ENCODE assay signal across 8 cellular contexts in the genomic region with DNA sequence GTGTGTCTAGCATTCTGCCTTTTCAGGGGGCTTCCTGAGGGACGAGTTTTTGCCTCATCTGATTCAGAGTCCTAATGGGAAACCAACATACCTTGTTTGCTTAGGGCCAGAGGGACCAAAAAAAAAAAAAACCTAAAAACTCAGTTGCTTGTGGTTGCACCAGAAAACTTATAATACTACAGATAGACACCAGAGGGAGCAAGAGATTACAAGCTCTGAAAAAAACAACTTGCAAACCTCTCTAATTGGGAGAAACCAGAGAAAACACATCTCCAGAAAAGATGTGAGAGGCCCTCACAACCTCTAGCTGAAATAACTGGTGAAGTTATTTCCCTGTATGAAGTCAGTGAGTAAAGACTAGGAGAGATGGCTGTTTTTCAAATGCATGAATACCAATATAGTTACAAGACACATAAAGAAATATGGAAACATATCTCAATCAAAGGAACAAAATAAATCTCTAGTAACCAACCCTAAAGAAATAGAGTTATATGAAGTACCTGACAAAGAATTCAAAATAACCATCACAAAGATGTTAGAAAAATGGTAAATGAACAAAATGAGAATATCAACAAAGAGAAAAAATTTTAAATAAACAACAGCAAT.
DNase-seq lines count a peak whose midpoint lies in the region; ATAC-seq and TF ChIP-seq lines count a peak whose summit lies in the region.

No MANE protein-coding gene starts in this region.

- no peaks in the 10 kb centered on the region for H3K27me3 Mint-ChIP-seq in Calu3 (ENCODE audit: unreplicated experiment)

- TF ChIP-seq CTCF in Calu3 (IDR thresholded peaks at IDR 0.05; ENCODE audit: unreplicated experiment) (peak; percentile 60), IMR-90 (conservative IDR thresholded peaks at IDR 0.05; ENCODE audit: low read depth, low read length) (peak; percentile 58), SK-N-SH (IDR thresholded peaks at IDR 0.05) (peak; percentile 71)

- H3K36me3 ChIP-seq in IMR-90 (ENCODE audit: control insufficient read depth, insufficient read depth, low read length), result no peaks in the 10 kb centered on the region
- H3K36me3 ChIP-seq in SK-N-SH (replicated peaks in 1 of 2; ENCODE audit: control insufficient read depth in 1 of 2, insufficient read depth in 2 of 2, low read length in 1 of 2), result no peaks in the 10 kb centered on the region

- H3K79me2 ChIP-seq in SK-N-SH (ENCODE audit: insufficient read depth), result no peaks in the 10 kb centered on the region

- no peak overlapping the region for H3K4me2 ChIP-seq in IMR-90 (ENCODE audit: low read depth, low read length)
- H3K4me2 ChIP-seq in SK-N-SH, result no peak overlapping the region

- DNase-seq in Calu3, result no peak
- peak; percentile 38 for DNase-seq in IMR-90
- no peak for DNase-seq in SK-N-SH
- peak; percentile 2 for DNase-seq in hepatic stellate cell (ENCODE audit: low spot score)
- DNase-seq in Ammon's horn (ENCODE audit: low spot score), result no peak

- H3K18ac ChIP-seq in IMR-90 (ENCODE audit: low read depth, low read length), result no peak overlapping the region

- H3K4me3 Mint-ChIP-seq in Calu3 (ENCODE audit: low read depth, unreplicated experiment), result no peak overlapping the region

- intact Hi-C loops in Calu3 (cut with micrococcal nuclease; ENCODE audit: unreplicated experiment) (loop anchor here (2.0 to 5.0 kb wide), 4 partner anchors 194 to 739 kb away; no protein-coding TSS in a partner anchor), IMR-90 (cut with micrococcal nuclease) (loop anchor here (1.0 to 10.0 kb wide), 5 partner anchors 194 to 1005 kb away; no protein-coding TSS in a partner anchor)

- H2AFZ ChIP-seq in IMR-90 (replicated peaks; ENCODE audit: low read length, poor library complexity) (no peak overlapping the region), SK-N-SH (ENCODE audit: low read depth) (no peak overlapping the region)

- H3K23ac ChIP-seq in IMR-90 (ENCODE audit: low read depth, low read length), result no peak overlapping the region

- no peak overlapping the region for H2BK5ac ChIP-seq in IMR-90 (ENCODE audit: low read depth, low read length, poor library complexity, severe bottlenecking)

- H4K8ac ChIP-seq in IMR-90 (ENCODE audit: low read depth in 2 of 2, low read length in 2 of 2), result no peak overlapping the region

- no peaks in the 10 kb centered on the region for H3F3A ChIP-seq in SK-N-SH (replicated peaks; ENCODE audit: insufficient read depth)

- BruUV-seq in Calu3 (replicated peaks; lab: Mats Ljungman, UMichigan) (no TSS peak), IMR-90 (replicated peaks; lab: Mats Ljungman, UMichigan) (no TSS peak)

- POLR2A ChIA-PET in IMR-90 (lab: Charles Lee; ENCODE audit: unreplicated experiment), result no interaction called here
- POLR2A ChIA-PET in SK-N-SH (lab: Yijun Ruan, JAX), result interaction anchor here (1.2 kb wide), 1 partner anchor 202 kb away, joined by 3 read pairs; no protein-coding TSS in a partner anchor

- H3K9me3 ChIP-seq in IMR-90 (ENCODE audit: control insufficient read depth, insufficient read depth, low read length) (no peaks in the 10 kb centered on the region), SK-N-SH (0 out of 2 replicates have a peak, but pooled peaks cover 4% of the 10 kb centered on the region)

- no peak for ATAC-seq in IMR-90 (ENCODE audit: low read depth)
- ATAC-seq in HG02938 (IDR thresholded peaks at IDR 0.05; ENCODE audit: unreplicated experiment), result no peak
- ATAC-seq in HG02571 (IDR thresholded peaks at IDR 0.05; ENCODE audit: unreplicated experiment), result no peak
- no peak for ATAC-seq in HG03095 (IDR thresholded peaks at IDR 0.05; ENCODE audit: unreplicated experiment)

- no CpG with 5 or more reads among the region's 1 CpG for WGBS in IMR-90 (ENCODE audit: extremely low coverage in 2 of 2, insufficient read length in 1 of 2), 2 experiments
- 0% methylated on average over 1 of the region's 1 CpG for WGBS in SK-N-SH (ENCODE audit: low lambda C conversion rate)

- no peak for TF ChIP-seq EP300 in SK-N-SH (IDR thresholded peaks at IDR 0.05; ENCODE audit: borderline replicate concordance in 1 of 2, low read depth in 1 of 2, low read length in 1 of 2)

- H2AK5ac ChIP-seq in IMR-90 (ENCODE audit: low read depth, low read length), result no peak overlapping the region

- H3K4me1 ChIP-seq in IMR-90 (ENCODE audit: control insufficient read depth, insufficient read depth, low read length) (no peaks in the 10 kb centered on the region), SK-N-SH (ENCODE audit: control insufficient read depth in 1 of 2, insufficient read depth in 2 of 2, low read depth in 1 of 2, low read length in 1 of 2) (peaks cover 0 to 4% of the 10 kb centered on the region in 2 experiments; a peak in 2 of 4 replicates)

- no peaks in the 10 kb centered on the region for H4K20me1 ChIP-seq in IMR-90 (ENCODE audit: insufficient read depth, low read length)
- no peaks in the 10 kb centered on the region for H4K20me1 ChIP-seq in SK-N-SH (ENCODE audit: insufficient read depth)

- H3K27me3 ChIP-seq in IMR-90 (ENCODE audit: control insufficient read depth, insufficient read depth, low read length), result no peaks in the 10 kb centered on the region
- H3K27me3 ChIP-seq in SK-N-SH (ENCODE audit: insufficient read depth), result no peaks in the 10 kb centered on the region

- H3K36me3 Mint-ChIP-seq in Calu3 (ENCODE audit: insufficient read depth, unreplicated experiment), result no peaks in the 10 kb centered on the region

- no peak overlapping the region for H2BK20ac ChIP-seq in IMR-90 (ENCODE audit: low read depth, low read length)

- peak; percentile 50 for TF ChIP-seq RAD21 in IMR-90 (IDR thresholded peaks at IDR 0.05; ENCODE audit: low read length)
- peak; percentile 68 for TF ChIP-seq RAD21 in SK-N-SH (IDR thresholded peaks at IDR 0.05; ENCODE audit: low read length)

- no peak for TF ChIP-seq POLR2A in IMR-90 (IDR thresholded peaks at IDR 0.05; ENCODE audit: low read depth, low read length)

- H3K27ac Mint-ChIP-seq in Calu3 (ENCODE audit: unreplicated experiment), result peak overlapping the region; percentile 49

- H3K4me1 Mint-ChIP-seq in Calu3 (ENCODE audit: low read depth, unreplicated experiment), result peaks cover 20% of the 10 kb centered on the region

- no peak overlapping the region for H3K4ac ChIP-seq in IMR-90 (ENCODE audit: low read depth, low read length)

- H2AK9ac ChIP-seq in IMR-90 (replicated peaks; ENCODE audit: low read depth, low read length, poor library complexity), result no peak overlapping the region

- peaks cover 3% of the 10 kb centered on the region for H3K9me3 Mint-ChIP-seq in Calu3 (ENCODE audit: low read depth, unreplicated experiment)

- no peak overlapping the region for H3K56ac ChIP-seq in IMR-90 (ENCODE audit: extremely low read depth, insufficient read depth, low read length)

- H3K79me1 ChIP-seq in IMR-90 (ENCODE audit: low read depth in 1 of 2, low read length in 2 of 2), result no peaks in the 10 kb centered on the region

- H4K91ac ChIP-seq in IMR-90 (ENCODE audit: insufficient read depth, low read depth, low read length), result no peak overlapping the region

- H4K5ac ChIP-seq in IMR-90 (ENCODE audit: low read depth, low read length), result no peak overlapping the region

- H3K27ac ChIP-seq in IMR-90 (ENCODE audit: insufficient read depth, low read length) (no peak overlapping the region), SK-N-SH (ENCODE audit: low read depth in 2 of 2, low read length in 1 of 2) (peak overlapping the region in 1 of 2 experiments; percentile 34; a peak in 1 of 4 replicates)

- no peaks in the 10 kb centered on the region for H3K9me2 ChIP-seq in SK-N-SH

- H3K9me1 ChIP-seq in IMR-90 (ENCODE audit: insufficient read depth, low read length), result no peaks in the 10 kb centered on the region

- CTCF ChIA-PET in Calu3 (lab: Charles Lee), result interaction anchor here (0.6 to 1.7 kb wide), 14 partner anchors 11 to 1003 kb away, joined by 3 to 6 read pairs (median 4); no protein-coding TSS in a partner anchor
- CTCF ChIA-PET in IMR-90 (lab: Yijun Ruan, JAX), result interaction anchor here (0.6 to 1.7 kb wide), 6 partner anchors 177 to 1166 kb away, joined by 3 to 7 read pairs (median 4); no protein-coding TSS in a partner anchor
- CTCF ChIA-PET in SK-N-SH (lab: Yijun Ruan, JAX), result interaction anchor here (0.7 to 4.9 kb wide), 17 partner anchors 10 to 691 kb away, joined by 3 to 46 read pairs (median 3); no protein-coding TSS in a partner anchor

- no peak overlapping the region for H2BK120ac ChIP-seq in IMR-90 (ENCODE audit: low read depth, low read length)

- H3K4me3 ChIP-seq in IMR-90 (ENCODE audit: insufficient read depth, low read depth, low read length) (no peak overlapping the region), SK-N-SH (ENCODE audit: low read depth in 2 of 2, low read length in 1 of 2) (no peak overlapping the region)

- H3K9ac ChIP-seq in IMR-90 (ENCODE audit: low read depth, low read length) (no peak overlapping the region), SK-N-SH (no peak overlapping the region)

- dilution Hi-C loops in IMR-90 (cut with HindIII; ENCODE audit: low sequenced_read_pairs, unreplicated experiment), result no loop called here

- in situ Hi-C loops in IMR-90 (cut with MboI; ENCODE audit: low sequenced_read_pairs), result no loop called here

- no peak overlapping the region for H3K14ac ChIP-seq in IMR-90 (replicated peaks; ENCODE audit: low read depth, low read length)

- no peak overlapping the region for H2BK15ac ChIP-seq in IMR-90 (ENCODE audit: low read depth, low read length)

TF ChIP-seq in IMR-90, 13 proteins besides CTCF, POLR2A, EP300 and RAD21:
- peak; percentile 57 for TF ChIP-seq SMC3 (IDR thresholded peaks at IDR 0.05; ENCODE audit: low read depth, low read length)
- no peak for TF ChIP-seq BHLHE40 (IDR thresholded peaks at IDR 0.05; ENCODE audit: low read depth, low read length)

TF ChIP-seq in SK-N-SH, 30 proteins besides CTCF, POLR2A, EP300 and RAD21:
- TF ChIP-seq SMC3 (IDR thresholded peaks at IDR 0.05; ENCODE audit: low read depth, low read length), result peak; percentile 63
- TF ChIP-seq FOXJ3 (CRISPR knock-in tag; IDR thresholded peaks at IDR 0.05), result no peak

Comparison
In these comparisons a context has a peak if more than half of its experiments do, and no peak if none do; other contexts are left out.
1. DNase-seq: peak in IMR-90 (single experiment) and hepatic stellate cell (single experiment); none in Calu3 (single experiment), SK-N-SH (single experiment) and Ammon's horn (single experiment).
2. Peak in every context shown above with its lines, with median percentiles within 50 percentile points of each other: CTCF ChIP-seq.